Comparison of ENCODE assay signal across 2 cellular contexts in the genomic region with DNA sequence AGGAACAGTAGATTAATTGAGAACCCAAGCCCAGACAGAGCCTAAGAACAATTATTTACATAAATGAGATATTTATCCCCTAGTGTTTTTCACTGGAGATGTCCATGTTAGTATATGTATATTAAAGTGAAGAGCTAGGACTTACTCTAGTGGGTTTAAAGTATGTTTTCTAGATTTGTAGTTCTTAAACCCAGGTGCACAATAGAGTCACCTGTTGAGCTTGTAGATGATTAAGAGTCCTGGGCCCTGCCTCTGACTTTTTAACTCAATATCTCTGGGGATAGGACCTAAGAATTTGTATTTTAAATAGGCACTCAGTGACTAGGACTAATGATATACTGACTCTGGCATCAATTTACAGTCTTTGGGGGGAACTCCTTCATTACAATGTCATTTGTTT.
TF ChIP-seq lines count a peak whose summit lies in the region.

No MANE protein-coding gene starts in this region.

TF ChIP-seq in HEK293, 187 proteins besides CTCF, POLR2A, EP300 and RAD21 (continued from another document):
- TF ChIP-seq, protein P1, sequence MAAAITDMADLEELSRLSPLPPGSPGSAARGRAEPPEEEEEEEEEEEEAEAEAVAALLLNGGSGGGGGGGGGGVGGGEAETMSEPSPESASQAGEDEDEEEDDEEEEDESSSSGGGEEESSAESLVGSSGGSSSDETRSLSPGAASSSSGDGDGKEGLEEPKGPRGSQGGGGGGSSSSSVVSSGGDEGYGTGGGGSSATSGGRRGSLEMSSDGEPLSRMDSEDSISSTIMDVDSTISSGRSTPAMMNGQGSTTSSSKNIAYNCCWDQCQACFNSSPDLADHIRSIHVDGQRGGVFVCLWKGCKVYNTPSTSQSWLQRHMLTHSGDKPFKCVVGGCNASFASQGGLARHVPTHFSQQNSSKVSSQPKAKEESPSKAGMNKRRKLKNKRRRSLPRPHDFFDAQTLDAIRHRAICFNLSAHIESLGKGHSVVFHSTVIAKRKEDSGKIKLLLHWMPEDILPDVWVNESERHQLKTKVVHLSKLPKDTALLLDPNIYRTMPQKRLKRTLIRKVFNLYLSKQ (tag by site-specific recombination; IDR thresholded peaks at IDR 0.05; ENCODE audit: borderline replicate concordance), result no peak
- TF ChIP-seq ZNF335 (tag by site-specific recombination; conservative IDR thresholded peaks at IDR 0.05) (no peak), ZNF514 (tag by site-specific recombination; IDR thresholded peaks at IDR 0.05) (no peak), MZF1 (tag by site-specific recombination; IDR thresholded peaks at IDR 0.05; ENCODE audit: borderline replicate concordance) (no peak), ZNF677 (tag by site-specific recombination; IDR thresholded peaks at IDR 0.05) (no peak)
- TF ChIP-seq, protein P2, sequence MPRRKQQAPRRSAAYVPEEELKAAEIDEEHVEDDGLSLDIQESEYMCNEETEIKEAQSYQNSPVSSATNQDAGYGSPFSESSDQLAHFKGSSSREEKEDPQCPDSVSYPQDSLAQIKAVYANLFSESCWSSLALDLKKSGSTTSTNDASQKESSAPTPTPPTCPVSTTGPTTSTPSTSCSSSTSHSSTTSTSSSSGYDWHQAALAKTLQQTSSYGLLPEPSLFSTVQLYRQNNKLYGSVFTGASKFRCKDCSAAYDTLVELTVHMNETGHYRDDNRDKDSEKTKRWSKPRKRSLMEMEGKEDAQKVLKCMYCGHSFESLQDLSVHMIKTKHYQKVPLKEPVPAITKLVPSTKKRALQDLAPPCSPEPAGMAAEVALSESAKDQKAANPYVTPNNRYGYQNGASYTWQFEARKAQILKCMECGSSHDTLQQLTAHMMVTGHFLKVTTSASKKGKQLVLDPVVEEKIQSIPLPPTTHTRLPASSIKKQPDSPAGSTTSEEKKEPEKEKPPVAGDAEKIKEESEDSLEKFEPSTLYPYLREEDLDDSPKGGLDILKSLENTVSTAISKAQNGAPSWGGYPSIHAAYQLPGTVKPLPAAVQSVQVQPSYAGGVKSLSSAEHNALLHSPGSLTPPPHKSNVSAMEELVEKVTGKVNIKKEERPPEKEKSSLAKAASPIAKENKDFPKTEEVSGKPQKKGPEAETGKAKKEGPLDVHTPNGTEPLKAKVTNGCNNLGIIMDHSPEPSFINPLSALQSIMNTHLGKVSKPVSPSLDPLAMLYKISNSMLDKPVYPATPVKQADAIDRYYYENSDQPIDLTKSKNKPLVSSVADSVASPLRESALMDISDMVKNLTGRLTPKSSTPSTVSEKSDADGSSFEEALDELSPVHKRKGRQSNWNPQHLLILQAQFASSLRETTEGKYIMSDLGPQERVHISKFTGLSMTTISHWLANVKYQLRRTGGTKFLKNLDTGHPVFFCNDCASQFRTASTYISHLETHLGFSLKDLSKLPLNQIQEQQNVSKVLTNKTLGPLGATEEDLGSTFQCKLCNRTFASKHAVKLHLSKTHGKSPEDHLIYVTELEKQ (tag by site-specific recombination; IDR thresholded peaks at IDR 0.05; ENCODE audit: borderline replicate concordance), result no peak
- TF ChIP-seq, protein P3, sequence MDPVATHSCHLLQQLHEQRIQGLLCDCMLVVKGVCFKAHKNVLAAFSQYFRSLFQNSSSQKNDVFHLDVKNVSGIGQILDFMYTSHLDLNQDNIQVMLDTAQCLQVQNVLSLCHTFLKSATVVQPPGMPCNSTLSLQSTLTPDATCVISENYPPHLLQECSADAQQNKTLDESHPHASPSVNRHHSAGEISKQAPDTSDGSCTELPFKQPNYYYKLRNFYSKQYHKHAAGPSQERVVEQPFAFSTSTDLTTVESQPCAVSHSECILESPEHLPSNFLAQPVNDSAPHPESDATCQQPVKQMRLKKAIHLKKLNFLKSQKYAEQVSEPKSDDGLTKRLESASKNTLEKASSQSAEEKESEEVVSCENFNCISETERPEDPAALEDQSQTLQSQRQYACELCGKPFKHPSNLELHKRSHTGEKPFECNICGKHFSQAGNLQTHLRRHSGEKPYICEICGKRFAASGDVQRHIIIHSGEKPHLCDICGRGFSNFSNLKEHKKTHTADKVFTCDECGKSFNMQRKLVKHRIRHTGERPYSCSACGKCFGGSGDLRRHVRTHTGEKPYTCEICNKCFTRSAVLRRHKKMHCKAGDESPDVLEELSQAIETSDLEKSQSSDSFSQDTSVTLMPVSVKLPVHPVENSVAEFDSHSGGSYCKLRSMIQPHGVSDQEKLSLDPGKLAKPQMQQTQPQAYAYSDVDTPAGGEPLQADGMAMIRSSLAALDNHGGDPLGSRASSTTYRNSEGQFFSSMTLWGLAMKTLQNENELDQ (tag by site-specific recombination; IDR thresholded peaks at IDR 0.05; ENCODE audit: low read depth), result no peak

TF ChIP-seq in GM12878, 131 proteins besides CTCF, POLR2A, EP300 and RAD21 (continued from another document):
- TF ChIP-seq, protein P4, sequence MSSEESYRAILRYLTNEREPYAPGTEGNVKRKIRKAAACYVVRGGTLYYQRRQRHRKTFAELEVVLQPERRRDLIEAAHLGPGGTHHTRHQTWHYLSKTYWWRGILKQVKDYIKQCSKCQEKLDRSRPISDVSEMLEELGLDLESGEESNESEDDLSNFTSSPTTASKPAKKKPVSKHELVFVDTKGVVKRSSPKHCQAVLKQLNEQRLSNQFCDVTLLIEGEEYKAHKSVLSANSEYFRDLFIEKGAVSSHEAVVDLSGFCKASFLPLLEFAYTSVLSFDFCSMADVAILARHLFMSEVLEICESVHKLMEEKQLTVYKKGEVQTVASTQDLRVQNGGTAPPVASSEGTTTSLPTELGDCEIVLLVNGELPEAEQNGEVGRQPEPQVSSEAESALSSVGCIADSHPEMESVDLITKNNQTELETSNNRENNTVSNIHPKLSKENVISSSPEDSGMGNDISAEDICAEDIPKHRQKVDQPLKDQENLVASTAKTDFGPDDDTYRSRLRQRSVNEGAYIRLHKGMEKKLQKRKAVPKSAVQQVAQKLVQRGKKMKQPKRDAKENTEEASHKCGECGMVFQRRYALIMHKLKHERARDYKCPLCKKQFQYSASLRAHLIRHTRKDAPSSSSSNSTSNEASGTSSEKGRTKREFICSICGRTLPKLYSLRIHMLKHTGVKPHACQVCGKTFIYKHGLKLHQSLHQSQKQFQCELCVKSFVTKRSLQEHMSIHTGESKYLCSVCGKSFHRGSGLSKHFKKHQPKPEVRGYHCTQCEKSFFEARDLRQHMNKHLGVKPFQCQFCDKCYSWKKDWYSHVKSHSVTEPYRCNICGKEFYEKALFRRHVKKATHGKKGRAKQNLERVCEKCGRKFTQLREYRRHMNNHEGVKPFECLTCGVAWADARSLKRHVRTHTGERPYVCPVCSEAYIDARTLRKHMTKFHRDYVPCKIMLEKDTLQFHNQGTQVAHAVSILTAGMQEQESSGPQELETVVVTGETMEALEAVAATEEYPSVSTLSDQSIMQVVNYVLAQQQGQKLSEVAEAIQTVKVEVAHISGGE (CRISPR knock-in tag; IDR thresholded peaks at IDR 0.05), result no peak
